In genomic region chr2:10301946-10302478, GRCh38 we compare ENCODE assay signal across 8 cellular contexts. TPM values are rescaled to one million over a fixed set of nuclear protein-coding genes. Genes with fewer than 3 reads are reported as not detected.
DNase-seq lines count a peak whose midpoint lies in the region; ATAC-seq and TF ChIP-seq lines count a peak whose summit lies in the region.

No MANE protein-coding gene starts in this region.

- H3K79me2 ChIP-seq in OCI-LY7 (ENCODE audit: insufficient read depth, low read depth, low read length) = no peaks in the 10 kb centered on the region
- peaks cover 3% of the 10 kb centered on the region for H3K79me2 ChIP-seq in parathyroid adenoma

- 0 out of 2 replicates have a peak, but pooled peaks cover 6% of the 10 kb centered on the region for H3K9me3 ChIP-seq in OCI-LY7 (ENCODE audit: low read length)
- H3K9me3 ChIP-seq in endodermal cell (ENCODE audit: control insufficient read depth, low read length) = no peaks in the 10 kb centered on the region
- no peaks in the 10 kb centered on the region for H3K9me3 ChIP-seq in parathyroid adenoma (ENCODE audit: control insufficient read depth, low read length)

- H3K27ac Mint-ChIP-seq in endodermal cell = peak overlapping the region; percentile 48

- peak; percentile 21 for DNase-seq in OCI-LY7 (ENCODE audit: low spot score)
- no peak for DNase-seq in endodermal cell
- no peak for DNase-seq in MV-4-11 (lab: John Stamatoyannopoulos, UW)
- DNase-seq in inferior parietal cortex (ENCODE audit: extremely low spot score) = no peak

- no peaks in the 10 kb centered on the region for H3K9me3 Mint-ChIP-seq in endodermal cell

- no peaks in the 10 kb centered on the region for H3K9me2 ChIP-seq in OCI-LY7 (ENCODE audit: insufficient read depth, low read length)

- intact Hi-C loops in OCI-LY7 (cut with micrococcal nuclease; ENCODE audit: unreplicated experiment) = loop anchor here (1.0 to 2.0 kb wide), 2 partner anchors 23 to 107 kb away; no protein-coding TSS in a partner anchor

- H4K20me1 ChIP-seq in OCI-LY7 (ENCODE audit: insufficient read depth, low read length) = peaks cover 10% of the 10 kb centered on the region; the same call in 1 of the 2 replicates

- CTCF ChIA-PET in OCI-LY7 (lab: Charles Lee; ENCODE audit: unreplicated experiment) = interaction anchor here (0.6 to 0.9 kb wide), 7 partner anchors 40 to 172 kb away, joined by 3 to 14 read pairs (median 4); no protein-coding TSS in a partner anchor

- H3K36me3 Mint-ChIP-seq in endodermal cell (ENCODE audit: low read depth) = no peaks in the 10 kb centered on the region

- peaks cover 25% of the 10 kb centered on the region for H3K4me1 ChIP-seq in OCI-LY7 (ENCODE audit: insufficient read depth, low read length, poor library complexity, severe bottlenecking)
- no peaks in the 10 kb centered on the region for H3K4me1 ChIP-seq in endodermal cell (ENCODE audit: control insufficient read depth, insufficient read depth, low read length)
- H3K4me1 ChIP-seq in parathyroid adenoma = no peaks in the 10 kb centered on the region

- WGBS in endodermal cell (ENCODE audit: insufficient coverage in 1 of 2, insufficient read length in 1 of 2), 2 experiments = 50 to 64% methylated on average over 13 to 29 of the region's 29 CpGs

- H3K36me3 ChIP-seq in OCI-LY7 (ENCODE audit: insufficient read depth, low read length) (no peaks in the 10 kb centered on the region), endodermal cell (ENCODE audit: control insufficient read depth, insufficient read depth, low read length) (no peaks in the 10 kb centered on the region), parathyroid adenoma (ENCODE audit: control insufficient read depth, insufficient read depth, low read length) (no peaks in the 10 kb centered on the region)

- no TSS peak for BruUV-seq in OCI-LY7 (replicated peaks; lab: Mats Ljungman, UMichigan)

- no peak for ATAC-seq in HG03342 (IDR thresholded peaks at IDR 0.05; ENCODE audit: unreplicated experiment)
- no peak for ATAC-seq in HG03095 (IDR thresholded peaks at IDR 0.05; ENCODE audit: unreplicated experiment)

- H3K27me3 ChIP-seq in endodermal cell (ENCODE audit: control insufficient read depth, insufficient read depth, low read length, poor library complexity, severe bottlenecking) (peaks cover 41% of the 10 kb centered on the region), parathyroid adenoma (ENCODE audit: control insufficient read depth, insufficient read depth, low read length) (no peaks in the 10 kb centered on the region)

- H3K4me3 ChIP-seq in GM12875 (ENCODE audit: low read depth, low read length) (peak overlapping the region; percentile 45), OCI-LY7 (ENCODE audit: low read depth, low read length, poor library complexity, severe bottlenecking) (peak overlapping the region; percentile 74), endodermal cell (ENCODE audit: low read length) (no peak overlapping the region), parathyroid adenoma (ENCODE audit: low read depth, low read length) (peak overlapping the region; percentile 66)

- peaks cover 36% of the 10 kb centered on the region for H3K4me1 Mint-ChIP-seq in endodermal cell

- H2AFZ ChIP-seq in OCI-LY7 (ENCODE audit: low read length) = peak overlapping the region; percentile 82
- H2AFZ ChIP-seq in parathyroid adenoma = peak overlapping the region; percentile 96

- H3K4me2 ChIP-seq in OCI-LY7 (ENCODE audit: low read length) (peak overlapping the region; percentile 82), parathyroid adenoma (ENCODE audit: low read length) (peak overlapping the region; percentile 65)

- POLR2A ChIA-PET in OCI-LY7 (lab: Charles Lee) = interaction anchor here (0.5 to 3.6 kb wide), 9 partner anchors 26 to 376 kb away, joined by 3 to 13 read pairs (median 4); no protein-coding TSS in a partner anchor

- TF ChIP-seq CTCF in GM12875 (IDR thresholded peaks at IDR 0.05; ENCODE audit: borderline replicate concordance, insufficient read depth, low read depth, low read length) (no peak), OCI-LY7 (conservative IDR thresholded peaks at IDR 0.05; ENCODE audit: low read length) (no peak), endodermal cell (conservative IDR thresholded peaks at IDR 0.05) (no peak), parathyroid adenoma (IDR thresholded peaks at IDR 0.05) (no peak)

- peaks cover 41% of the 10 kb centered on the region for H3K27me3 Mint-ChIP-seq in endodermal cell (ENCODE audit: insufficient read depth)

- H3K27ac ChIP-seq in OCI-LY7 (ENCODE audit: low read depth, low read length, poor library complexity, severe bottlenecking) (peak overlapping the region; percentile 41), endodermal cell (ENCODE audit: low read depth, low read length) (peak overlapping the region; percentile 95), parathyroid adenoma (peak overlapping the region; percentile 19)

- H3K9ac ChIP-seq in endodermal cell (ENCODE audit: extremely low read depth, low read length, poor library complexity, severe bottlenecking) (no peak overlapping the region), parathyroid adenoma (no peak overlapping the region)

- peak overlapping the region; percentile 73 for H3K4me3 Mint-ChIP-seq in endodermal cell

RNA-seq across cellular contexts. Expression of gene HPCAL1, which starts 0.7 kb away (rescaled TPM):
- 9.1 and 9.7 TPM in 2 replicates for total RNA-seq in OCI-LY7 (2014; rRNA removed; shearing (Covaris generic))
- 7.2 and 9.2 TPM in 2 replicates for total RNA-seq in OCI-LY7 (2022)
- total RNA-seq in endodermal cell = 1 to 10 TPM; 6.8 to 8.1 TPM
- polyA plus RNA-seq in endodermal cell (2013, experiment 1 of 2) = 17.6 TPM
- polyA plus RNA-seq in endodermal cell (2013, experiment 2 of 2) = 14.0 TPM

Comparison
In these comparisons a context has a peak if more than half of its experiments do, and no peak if none do; other contexts are left out.
1. H3K27ac ChIP-seq: peak in every context shown above with its lines; median percentile 95 in endodermal cell; 41 in OCI-LY7; 19 in parathyroid adenoma.